Comparison of ENCODE assay signal across 8 cellular contexts in genomic region chr5:14992757-14993725, GRCh38.
A peak's percentile ranks its signal among the peaks of the same experiment; 100 is the strongest.
DNase-seq lines count a peak whose midpoint lies in the region; ATAC-seq and TF ChIP-seq lines count a peak whose summit lies in the region.
"Not testable (repeated sequence)": the region's sequence is repeated elsewhere in the genome, so short reads cannot be mapped to it uniquely, and the experiment has no call there.

No MANE protein-coding gene starts in this region.

- H3K27me3 ChIP-seq in psoas muscle (ENCODE audit: insufficient read depth in 3 of 3, low read length in 2 of 3), result not testable (repeated sequence)

- ATAC-seq in GM21367 (IDR thresholded peaks at IDR 0.05; ENCODE audit: unreplicated experiment) (peak; percentile 85), HG03039 (IDR thresholded peaks at IDR 0.05; ENCODE audit: unreplicated experiment) (peak; percentile 78)
- ATAC-seq in psoas muscle, result not testable (repeated sequence)
- ATAC-seq in stimulated activated naive CD8-positive, alpha-beta T cell treated with anti-CD3 and anti-CD28 coated beads, Interleukin-15, Interleukin-2, amounts not matched to agents 100 U/mL and 50 U/mL, for 24 hours, result peak; percentile 91

- H3K9me3 ChIP-seq in psoas muscle, result not testable (repeated sequence)

- peak; percentile 26 for TF ChIP-seq CTCF in GM12873 (IDR thresholded peaks at IDR 0.05; ENCODE audit: insufficient read depth, low read depth, low read length, missing control alignments)
- not testable (repeated sequence) for TF ChIP-seq CTCF in psoas muscle (IDR thresholded peaks at IDR 0.05)

- intact Hi-C loops in psoas muscle (cut with DNase I), result not testable (repeated sequence)

- not testable (repeated sequence) for H3K4me1 ChIP-seq in psoas muscle

- peak; percentile 8 for DNase-seq in NK-92 (lab: John Stamatoyannopoulos, UW; ENCODE audit: unreplicated experiment)
- peak; percentile 13 for DNase-seq in activated CD8-positive, alpha-beta memory T cell treated with anti-CD3 and anti-CD28 coated beads, Interleukin-2, amount 50 U/mL, for 24 hours (ENCODE audit: extremely low read depth)
- peak; percentile 84 for DNase-seq in central memory CD4-positive, alpha-beta T cell
- DNase-seq in psoas muscle, result not testable (repeated sequence)
- peak; percentile 52 for DNase-seq in stimulated activated naive CD8-positive, alpha-beta T cell treated with anti-CD3 and anti-CD28 coated beads, Interleukin-15, Interleukin-2, amounts not matched to agents 100 U/mL and 50 U/mL, for 24 hours

- not testable (repeated sequence) for H3K36me3 ChIP-seq in psoas muscle (ENCODE audit: insufficient read depth in 1 of 2, low read depth in 1 of 2)

- not testable (repeated sequence) for H3K27ac ChIP-seq in psoas muscle

- WGBS in psoas muscle, 3 donors, result 68 to 80% (median 74%) methylated on average over 33 to 34 of the region's 34 CpGs

- H3K4me3 ChIP-seq in psoas muscle, result peak overlapping the region; percentile 43
